8 cellular contexts compared by ENCODE assay signal in genomic region chr5:172806897-172807672, GRCh38. TPM values are rescaled to one million over a fixed set of nuclear protein-coding genes. Genes with fewer than 3 reads are reported as not detected.
A peak's percentile ranks its signal among the peaks of the same experiment; 100 is the strongest.
DNase-seq lines count a peak whose midpoint lies in the region; ATAC-seq and TF ChIP-seq lines count a peak whose summit lies in the region.

No MANE protein-coding gene starts in this region.

- H3K36me3 ChIP-seq in HUES6 (ENCODE audit: control insufficient read depth, insufficient read depth, low read length) (no peaks in the 10 kb centered on the region), liver (ENCODE audit: control insufficient read depth in 4 of 4, insufficient read depth in 3 of 4, low read depth in 1 of 4, low read length in 3 of 4) (no peaks in the 10 kb centered on the region)

- ATAC-seq in GM21515 (IDR thresholded peaks at IDR 0.05; ENCODE audit: unreplicated experiment) = peak; percentile 93

- DNase-seq in CMK (ENCODE audit: low read depth) = peak; percentile 40
- peak; percentile 76 to 92 for DNase-seq in activated CD4-positive, alpha-beta T cell treated with anti-CD3 and anti-CD28 coated beads for 24 hours (ENCODE audit: low read depth in 2 of 2)
- DNase-seq in stimulated activated CD4-positive, alpha-beta T cell treated with anti-CD3 and anti-CD28 coated beads, Interleukin-4, amount 100 ng/mL, for 48 hours (ENCODE audit: low read depth in 2 of 2) = peak; percentile 92 to 93
- DNase-seq in COLO829 (ENCODE audit: low spot score) = no peak

- no peak for TF ChIP-seq CTCF in liver (IDR thresholded peaks at IDR 0.05; ENCODE audit: low read depth, low read length, missing input control)

- H3K27me3 ChIP-seq in HUES6 (ENCODE audit: control insufficient read depth, insufficient read depth, low read length) (no peaks in the 10 kb centered on the region), liver (ENCODE audit: control insufficient read depth in 4 of 4, insufficient read depth in 4 of 4, low read length in 3 of 4) (no peaks in the 10 kb centered on the region)

- peak; percentile 59 to 64 for TF ChIP-seq RAD21 in liver (IDR thresholded peaks at IDR 0.05)

- H3K4me1 ChIP-seq in HUES6 (ENCODE audit: control insufficient read depth, insufficient read depth, low read length) = peaks cover 9% of the 10 kb centered on the region
- peaks cover 0 to 7% (median 1%) of the 10 kb centered on the region in 4 donors for H3K4me1 ChIP-seq in liver (ENCODE audit: control insufficient read depth in 4 of 4, insufficient read depth in 4 of 4, low read length in 3 of 4)

- peak overlapping the region; percentile 6 for H3K9ac ChIP-seq in HUES6 (ENCODE audit: low read length)
- H3K9ac ChIP-seq in liver (ENCODE audit: low read depth in 1 of 2, low read length in 2 of 2) = peak overlapping the region; percentile 67 to 96

- H3K4me3 ChIP-seq in HUES6 (ENCODE audit: low read depth, low read length) (0 out of 2 replicates have a peak overlapping the region, but pooled peaks have one; percentile 17), liver (ENCODE audit: low read depth in 1 of 3, low read length in 3 of 3) (peak overlapping the region; percentile 2 to 30 (median 17))

- H3K9me3 ChIP-seq in HUES6 (ENCODE audit: control insufficient read depth, insufficient read depth, low read depth, low read length) (no peaks in the 10 kb centered on the region), liver (ENCODE audit: control insufficient read depth in 4 of 4, low read length in 3 of 4) (peaks cover 0 to 2% (median 0%) of the 10 kb centered on the region in 4 donors)

- H3K27ac ChIP-seq in HUES6 (ENCODE audit: low read depth, low read length) = no peak overlapping the region; the same call in 1 of the 2 replicates
- H3K27ac ChIP-seq in cingulate gyrus (ENCODE audit: low read depth, low read length) = peak overlapping the region; percentile 14
- H3K27ac ChIP-seq in liver (ENCODE audit: low read depth in 1 of 2, low read length in 2 of 2) = peak overlapping the region; percentile 85 to 87

- 45% methylated on average over 24 of the region's 24 CpGs for WGBS in liver

TF ChIP-seq in liver, 16 proteins besides CTCF, POLR2A, EP300 and RAD21:
- TF ChIP-seq HNF4A (conservative IDR thresholded peaks at IDR 0.05) (peak; percentile 61 to 77), FOXA1 (IDR thresholded peaks at IDR 0.05) (no peak), FOXA2 (IDR thresholded peaks at IDR 0.05) (no peak), GABPA (IDR thresholded peaks at IDR 0.05 in 1 of 2, conservative IDR thresholded peaks at IDR 0.05 in 1 of 2) (peak in 1 of 2 donors; percentile 65), REST (IDR thresholded peaks at IDR 0.05) (peak; percentile 64), YY1 (IDR thresholded peaks at IDR 0.05) (peak; percentile 73), SP1 (IDR thresholded peaks at IDR 0.05) (peak; percentile 89), EGR1 (IDR thresholded peaks at IDR 0.05; ENCODE audit: low read depth in 2 of 2) (peak; percentile 44 to 67), ZBTB33 (IDR thresholded peaks at IDR 0.05) (peak; percentile 23), TAF1 (conservative IDR thresholded peaks at IDR 0.05) (peak; percentile 22), RXRA (IDR thresholded peaks at IDR 0.05) (peak; percentile 92 to 94), JUND (IDR thresholded peaks at IDR 0.05) (peak; percentile 87 to 88), ATF3 (IDR thresholded peaks at IDR 0.05) (peak; percentile 72), MAX (IDR thresholded peaks at IDR 0.05) (peak; percentile 73), HNF4G (IDR thresholded peaks at IDR 0.05) (no peak), NR2F2 (IDR thresholded peaks at IDR 0.05) (peak; percentile 73)

RNA-seq across cellular contexts. Expression of gene ERGIC1, which starts 27.0 kb away (rescaled TPM):
- total RNA-seq in liver = 100 to 1,000 TPM in 1 of 2 donors, 10 to 100 TPM in 1; 45.4 to 149 TPM
- 100 to 1,000 TPM in 1 of 2 donors, 10 to 100 TPM in 1; 53.1 to 155 TPM for polyA plus RNA-seq in liver

RNA-seq across cellular contexts. Expression of gene DUSP1, which starts 36.1 kb away (rescaled TPM):
- total RNA-seq in liver = 10 to 100 TPM; 53.2 to 95.0 TPM
- polyA plus RNA-seq in liver = 100 to 1,000 TPM; 124 to 237 TPM
